In genomic region chr20:17541996-17542395, GRCh38 we compare ENCODE assay signal across 16 cellular contexts. TPM values are rescaled to one million over a fixed set of nuclear protein-coding genes. Genes with fewer than 3 reads are reported as not detected.
DNase-seq lines count a peak whose midpoint lies in the region; ATAC-seq and TF ChIP-seq lines count a peak whose summit lies in the region.
"Had no signal": no experiment of that assay in that cellular context is flagged by ENCODE, and none has a peak within 500 bp of the region (broad histone marks: within the 10 kb centered on the region; RNA-seq: fewer than 3 reads in every experiment).

No MANE protein-coding gene starts in this region.

- H2BK12ac ChIP-seq in mesenchymal stem cell (ENCODE audit: low read length in 2 of 2), result no peak overlapping the region

- H3K18ac ChIP-seq in mesenchymal stem cell (ENCODE audit: low read depth in 1 of 2, low read length in 2 of 2), result no peak overlapping the region

- no peak overlapping the region for H2AFZ ChIP-seq in mesenchymal stem cell (ENCODE audit: low read depth, low read length)

- no peaks in the 10 kb centered on the region for H3K9me3 ChIP-seq in mesenchymal stem cell (ENCODE audit: control insufficient read depth, low read length)

- no peak overlapping the region for H2BK120ac ChIP-seq in mesenchymal stem cell (ENCODE audit: low read depth, low read length)

- H3K14ac ChIP-seq in mesenchymal stem cell (ENCODE audit: low read length in 2 of 2), result no peak overlapping the region

- H3K9me3 Mint-ChIP-seq in activated naive CD4-positive, alpha-beta T cell treated with anti-CD3 and anti-CD28 coated beads, Interleukin-2, amount 50 U/mL, for 72 hours, result no peaks in the 10 kb centered on the region
- H3K9me3 Mint-ChIP-seq: activated T-cell treated with anti-CD3 and anti-CD28 coated beads, Interleukin-2, amount 50 U/mL, for 24 hours had no signal

- peaks cover 4% of the 10 kb centered on the region for H3K79me1 ChIP-seq in mesenchymal stem cell (replicated peaks; ENCODE audit: low read length, poor library complexity, severe bottlenecking)

- H3K27me3 ChIP-seq in mesenchymal stem cell (ENCODE audit: control insufficient read depth in 1 of 2, insufficient read depth in 1 of 2, low read length in 2 of 2), result no peaks in the 10 kb centered on the region

- no peak overlapping the region for H3K4me2 ChIP-seq in mesenchymal stem cell (ENCODE audit: low read length, poor library complexity, severe bottlenecking)

- H2AK5ac ChIP-seq in mesenchymal stem cell (ENCODE audit: low read length, severe bottlenecking), result no peak overlapping the region

- peak overlapping the region; percentile 83 for H3K9ac ChIP-seq in mesenchymal stem cell (ENCODE audit: low read length)

- DNase-seq in A172 (ENCODE audit: low spot score) (peak; percentile 74), M059J (ENCODE audit: low read depth) (peak; percentile 95), choroid plexus epithelial cell (ENCODE audit: low read depth) (peak; percentile 87), mesenchymal stem cell (peak; percentile 70), head of caudate nucleus (no peak)
- no peak for DNase-seq in activated CD4-positive, alpha-beta T cell treated with anti-CD3 and anti-CD28 coated beads, Interleukin-2, amount 50 U/mL, for 48 hours
- no peak for DNase-seq in activated naive CD4-positive, alpha-beta T cell treated with anti-CD3 and anti-CD28 coated beads, Interleukin-2, amount 50 U/mL, for 72 hours (ENCODE audit: low spot score in 2 of 2)
- DNase-seq: ACHN; activated CD4-positive, alpha-beta T cell treated with anti-CD3 and anti-CD28 coated beads for 48 hours; activated T-cell treated with anti-CD3 and anti-CD28 coated beads, Interleukin-2, amount 50 U/mL, for 24 hours; hippocampal formation; NCI-H1417; NCI-H510A; occipital lobe had no signal

- WGBS in mesenchymal stem cell, result 69% methylated on average over 5 of the region's 5 CpGs

- H4K8ac ChIP-seq in mesenchymal stem cell (ENCODE audit: low read length), result no peak overlapping the region

- peak; percentile 8 for TF ChIP-seq CTCF in choroid plexus epithelial cell (conservative IDR thresholded peaks at IDR 0.05; ENCODE audit: low read depth, low read length)

- no peaks in the 10 kb centered on the region for H3K36me3 Mint-ChIP-seq in activated naive CD4-positive, alpha-beta T cell treated with anti-CD3 and anti-CD28 coated beads, Interleukin-2, amount 50 U/mL, for 72 hours
- H3K36me3 Mint-ChIP-seq: brain had no signal

- H3K4me1 ChIP-seq in mesenchymal stem cell (ENCODE audit: control insufficient read depth, insufficient read depth, low read depth, low read length), result peaks cover 22% of the 10 kb centered on the region

- no peak overlapping the region for H2BK5ac ChIP-seq in mesenchymal stem cell (ENCODE audit: low read depth, low read length, poor library complexity, severe bottlenecking)

- no peaks in the 10 kb centered on the region for H3K36me3 ChIP-seq in mesenchymal stem cell (ENCODE audit: control insufficient read depth in 1 of 2, insufficient read depth in 2 of 2, low read depth in 1 of 2, low read length in 2 of 2)

- no peak overlapping the region for H3K4me3 ChIP-seq in choroid plexus epithelial cell (ENCODE audit: low read depth, low read length)
- peak overlapping the region in 1 of 2 experiments; percentile 36 for H3K4me3 ChIP-seq in mesenchymal stem cell (ENCODE audit: insufficient read depth in 1 of 2, low read depth in 1 of 2, low read length in 2 of 2)

- ATAC-seq in GM21381 (IDR thresholded peaks at IDR 0.05; ENCODE audit: unreplicated experiment), result no peak
- no peak for ATAC-seq in activated naive CD4-positive, alpha-beta T cell treated with anti-CD3 and anti-CD28 coated beads, Interleukin-2, amount 50 U/mL, for 72 hours

- no peak overlapping the region for H4K91ac ChIP-seq in mesenchymal stem cell (ENCODE audit: low read length)

- H2BK15ac ChIP-seq in mesenchymal stem cell (ENCODE audit: low read depth, poor library complexity, severe bottlenecking), result no peak overlapping the region

- no peak overlapping the region for H3K4ac ChIP-seq in mesenchymal stem cell (ENCODE audit: low read depth in 1 of 2, low read length in 2 of 2)

- H3K23ac ChIP-seq in mesenchymal stem cell (ENCODE audit: low read length in 2 of 2), result no peak overlapping the region

- H3K27ac ChIP-seq in mesenchymal stem cell (ENCODE audit: low read length, poor library complexity, severe bottlenecking), result peak overlapping the region; percentile 42

- H3K27ac Mint-ChIP-seq in activated naive CD4-positive, alpha-beta T cell treated with anti-CD3 and anti-CD28 coated beads, Interleukin-2, amount 50 U/mL, for 72 hours, result no peak overlapping the region
- H3K27ac Mint-ChIP-seq: activated T-cell treated with anti-CD3 and anti-CD28 coated beads, Interleukin-2, amount 50 U/mL, for 24 hours had no signal

- intact Hi-C loops in head of caudate nucleus (cut with DNase I), result no loop called here

RNA-seq across cellular contexts. Expression of gene BFSP1, which starts 10.8 kb away (rescaled TPM):
- total RNA-seq in A172 (2014; rRNA removed; shearing (Covaris generic)), result 8.3 and 9.7 TPM in 2 replicates
- total RNA-seq in M059J (2014; rRNA removed; shearing (Covaris generic)), result 4.8 and 5.5 TPM in 2 replicates
- polyA plus RNA-seq in mesenchymal stem cell (2013, experiment 1 of 2), result 6.3 TPM
- 6.0 TPM for polyA plus RNA-seq in mesenchymal stem cell (2013, experiment 2 of 2)
- total RNA-seq in activated naive CD4-positive, alpha-beta T cell treated with anti-CD3 and anti-CD28 coated beads, Interleukin-2, amount 50 U/mL, for 72 hours, result under 1 TPM in 1 of 2 donors, not detected in 1; 0.16 TPM

RNA-seq across cellular contexts. Expression of gene DSTN, which starts 27.9 kb away (rescaled TPM):
- 445 and 560 TPM in 2 replicates for total RNA-seq in A172 (2014; rRNA removed; shearing (Covaris generic))
- total RNA-seq in M059J (2014; rRNA removed; shearing (Covaris generic)), result 452 and 584 TPM in 2 replicates
- 931 TPM for polyA plus RNA-seq in mesenchymal stem cell (2013, experiment 1 of 2)
- polyA plus RNA-seq in mesenchymal stem cell (2013, experiment 2 of 2), result 914 TPM
- 10 to 100 TPM; 26.6 to 63.4 TPM for total RNA-seq in activated naive CD4-positive, alpha-beta T cell treated with anti-CD3 and anti-CD28 coated beads, Interleukin-2, amount 50 U/mL, for 72 hours

Comparison
In these comparisons a context has a peak if more than half of its experiments do, and no peak if none do; other contexts are left out.
1. DNase-seq: peak in A172 (single experiment), M059J (single experiment), choroid plexus epithelial cell (single experiment) and mesenchymal stem cell (single experiment); none in head of caudate nucleus (0 of 42), activated CD4-positive, alpha-beta T cell treated with anti-CD3 and anti-CD28 coated beads, Interleukin-2, amount 50 U/mL, for 48 hours (0 of 2) and activated naive CD4-positive, alpha-beta T cell treated with anti-CD3 and anti-CD28 coated beads, Interleukin-2, amount 50 U/mL, for 72 hours (0 of 2).